13 cellular contexts compared by ENCODE assay signal in the genomic region with DNA sequence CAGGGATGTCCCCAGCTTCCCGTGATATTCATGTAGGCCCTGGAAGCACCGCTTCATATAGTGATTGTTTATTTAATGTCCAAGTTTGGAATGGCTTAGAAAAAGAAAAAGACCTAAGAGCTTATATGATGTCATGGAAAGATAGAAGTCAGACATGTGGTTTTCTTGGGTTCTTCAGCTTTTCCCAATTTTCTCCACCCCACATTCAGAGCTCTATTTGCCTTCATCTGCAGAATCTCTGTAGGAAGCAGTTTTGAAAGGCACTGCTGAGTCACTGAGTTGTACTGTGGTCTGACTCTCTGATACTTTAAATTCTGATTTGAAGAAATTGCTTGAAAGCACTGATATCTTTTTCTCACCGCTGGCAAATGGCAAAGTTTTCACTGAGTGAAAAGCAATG.
DNase-seq lines count a peak whose midpoint lies in the region; ATAC-seq and TF ChIP-seq lines count a peak whose summit lies in the region.
"Had no signal": no experiment of that assay in that cellular context is flagged by ENCODE, and none has a peak within 500 bp of the region (broad histone marks: within the 10 kb centered on the region; RNA-seq: fewer than 3 reads in every experiment).

No MANE protein-coding gene starts in this region.

- H3K4me3 Mint-ChIP-seq in progenitor cell of endocrine pancreas (ENCODE audit: low read depth) = no peak overlapping the region

- ATAC-seq in left cardiac atrium (peak; percentile 47 to 51), left ventricle myocardium superior (no peak), HG03460 (IDR thresholded peaks at IDR 0.05; ENCODE audit: unreplicated experiment) (no peak)
- ATAC-seq: esophagus mucosa had no signal

- H3K4me3 ChIP-seq in coronary artery = no peak overlapping the region
- H3K4me3 ChIP-seq in muscle layer of duodenum (ENCODE audit: low read depth in 1 of 2, low read length in 2 of 2) = no peak overlapping the region
- no peak overlapping the region for H3K4me3 ChIP-seq in vagina
- H3K4me3 ChIP-seq: suprapubic skin had no signal

- H3K9me3 ChIP-seq in muscle layer of duodenum (ENCODE audit: control insufficient read depth in 1 of 2, low read length in 2 of 2) = no peaks in the 10 kb centered on the region
- H3K9me3 ChIP-seq in vagina = no peaks in the 10 kb centered on the region
- H3K9me3 ChIP-seq: suprapubic skin had no signal

- no peak for TF ChIP-seq POLR2A in vagina (IDR thresholded peaks at IDR 0.05)

- no peak overlapping the region for H3K27ac Mint-ChIP-seq in progenitor cell of endocrine pancreas

- H3K4me1 ChIP-seq in muscle layer of duodenum (ENCODE audit: control insufficient read depth in 1 of 2, insufficient read depth in 2 of 2, low read length in 2 of 2) = peaks cover 9 to 24% of the 10 kb centered on the region in 2 donors
- peaks cover 32% of the 10 kb centered on the region for H3K4me1 ChIP-seq in vagina

- H3K4me1 Mint-ChIP-seq in progenitor cell of endocrine pancreas (ENCODE audit: low read depth) = peaks cover 15% of the 10 kb centered on the region

- H3K36me3 ChIP-seq in muscle layer of duodenum (ENCODE audit: control insufficient read depth in 1 of 2, insufficient read depth in 2 of 2, low read length in 2 of 2) = no peaks in the 10 kb centered on the region
- no peaks in the 10 kb centered on the region for H3K36me3 ChIP-seq in vagina
- H3K36me3 ChIP-seq: suprapubic skin had no signal

- DNase-seq in left cardiac atrium (no peak), left ventricle myocardium superior (no peak), coronary artery (ENCODE audit: low spot score) (no peak), vagina (ENCODE audit: extremely low spot score in 2 of 2) (no peak), progenitor cell of endocrine pancreas (ENCODE audit: low spot score, unreplicated experiment) (no peak)
- no peak for DNase-seq in activated effector memory CD4-positive, alpha-beta T cell treated with Interleukin-2 at 50 U/mL for 16 hours
- DNase-seq: activated CD8-positive, alpha-beta memory T cell treated with anti-CD3 and anti-CD28 coated beads, Interleukin-2, amount 50 U/mL, for 4 hours; DMS53; NCI-H2171 had no signal

- intact Hi-C loops in left cardiac atrium (cut with DNase I) = loop anchor here in 1 of 2 donors (10.0 kb wide), 1 partner anchor 124 kb away; the partner anchor contains the start of gene EDNRA
- intact Hi-C loops in left ventricle myocardium superior (cut with micrococcal nuclease) = no loop called here
- intact Hi-C loops in vagina (cut with DNase I) = no loop called here

- H3K27me3 Mint-ChIP-seq in progenitor cell of endocrine pancreas = no peaks in the 10 kb centered on the region

- H3K27me3 ChIP-seq in muscle layer of duodenum (ENCODE audit: low read depth, low read length) (no peaks in the 10 kb centered on the region), vagina (no peaks in the 10 kb centered on the region)
- H3K27me3 ChIP-seq: suprapubic skin had no signal

- no peaks in the 10 kb centered on the region for H3K36me3 Mint-ChIP-seq in progenitor cell of endocrine pancreas (ENCODE audit: insufficient read depth)

- H3K27ac ChIP-seq in coronary artery = peak overlapping the region; percentile 59 to 88
- H3K27ac ChIP-seq in muscle layer of duodenum (ENCODE audit: low read length) = peak overlapping the region; percentile 60
- peak overlapping the region; percentile 82 for H3K27ac ChIP-seq in vagina
- H3K27ac ChIP-seq: suprapubic skin had no signal

- peaks cover 3% of the 10 kb centered on the region for H3K9me3 Mint-ChIP-seq in progenitor cell of endocrine pancreas (ENCODE audit: low read depth)

- TF ChIP-seq CTCF in coronary artery (IDR thresholded peaks at IDR 0.05) = no peak
- TF ChIP-seq CTCF in vagina (IDR thresholded peaks at IDR 0.05) = no peak
- TF ChIP-seq CTCF in progenitor cell of endocrine pancreas (IDR thresholded peaks at IDR 0.05; ENCODE audit: unreplicated experiment) = no peak

Comparison
In these comparisons a context has a peak if more than half of its experiments do, and no peak if none do; other contexts are left out.
1. ATAC-seq: peak in left cardiac atrium (2 of 2); none in left ventricle myocardium superior (single experiment) and HG03460 (single experiment).
2. Peak in every context shown above with its lines, with median percentiles within 50 percentile points of each other: H3K27ac ChIP-seq.